37 cellular contexts compared by ENCODE assay signal in the genomic region with DNA sequence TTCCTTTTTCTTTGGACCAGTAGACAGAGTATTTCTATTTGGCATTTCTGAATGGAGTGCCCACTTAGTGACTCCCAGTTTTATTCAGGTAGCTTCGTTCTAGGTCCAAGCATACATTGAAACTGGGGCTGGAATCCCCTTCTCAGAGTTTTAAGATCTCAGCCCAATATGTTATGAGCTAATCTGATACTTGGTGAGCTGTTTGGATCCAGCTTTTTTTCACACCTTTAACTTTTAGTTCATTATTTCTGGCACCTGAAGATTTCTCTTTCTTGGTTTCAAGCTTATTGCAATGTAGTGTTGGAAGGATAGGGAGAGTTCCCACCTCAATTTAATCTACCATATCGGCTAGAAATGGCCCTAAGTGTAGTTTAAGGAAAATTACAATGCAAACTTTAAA. TPM values are rescaled to one million over a fixed set of nuclear protein-coding genes. Genes with fewer than 3 reads are reported as not detected.
"Had no signal": no experiment of that assay in that cellular context is flagged by ENCODE, and none has a peak within 500 bp of the region (broad histone marks: within the 10 kb centered on the region; RNA-seq: fewer than 3 reads in every experiment).

No MANE protein-coding gene starts in this region.

- H3K4me1 ChIP-seq: adrenal gland, ascending aorta, body of pancreas, breast epithelium had no signal

- H3K27me3 ChIP-seq: adrenal gland, ascending aorta, body of pancreas, brain microvascular endothelial cell, breast epithelium, cardiac muscle cell had no signal

- H3K27ac ChIP-seq: adrenal gland, ascending aorta, body of pancreas, brain microvascular endothelial cell, breast epithelium, cardiac muscle cell had no signal

- H3K9me3 ChIP-seq: adrenal gland had no signal

- ATAC-seq: activated naive CD4-positive, alpha-beta T cell treated with anti-CD3 and anti-CD28 coated beads, Interleukin-2, amount 50 U/mL, for 72 hours; activated naive CD8-positive, alpha-beta T cell treated with anti-CD3 and anti-CD28 coated beads, Interleukin-2, amount 50 U/mL, for 24 hours; activated T-cell treated with anti-CD3 and anti-CD28 coated beads, Interleukin-2, amount 50 U/mL, for 4 hours; activated T-cell treated with anti-CD3 and anti-CD28 coated beads, Interleukin-2, amount 50 U/mL, for 72 hours; activated T-helper 17 cell treated with anti-CD3 and anti-CD28 coated beads, Interleukin-2, amount 50 U/mL, for 72 hours; body of pancreas had no signal

- DNase-seq: activated effector memory CD4-positive, alpha-beta T cell treated with anti-CD3 and anti-CD28 coated beads, Interleukin-2, amount 50 U/mL, for 16 hours; activated effector memory CD4-positive, alpha-beta T cell treated with Interleukin-2 at 50 U/mL for 16 hours; activated gamma-delta T cell; activated gamma-delta T cell treated with Interleukin-2 at 50 U/mL for 16 hours; activated naive CD4-positive, alpha-beta T cell; activated naive CD4-positive, alpha-beta T cell treated with anti-CD3 and anti-CD28 coated beads for 36 hours; activated naive CD4-positive, alpha-beta T cell treated with anti-CD3 and anti-CD28 coated beads, Interleukin-2, amount 10 ng/mL, durations not matched to agents 7 days and 5 days; activated naive CD4-positive, alpha-beta T cell treated with anti-CD3 and anti-CD28 coated beads, Interleukin-2, amount 50 U/mL, for 16 hours; activated naive CD4-positive, alpha-beta T cell treated with Interleukin-2 at 50 U/mL for 16 hours; activated naive CD8-positive, alpha-beta T cell treated with anti-CD3 and anti-CD28 coated beads for 36 hours; activated naive CD8-positive, alpha-beta T cell treated with anti-CD3 and anti-CD28 coated beads, Interleukin-2, amount 10 ng/mL, durations not matched to agents 7 days and 5 days; activated naive CD8-positive, alpha-beta T cell treated with anti-CD3 and anti-CD28 coated beads, Interleukin-2, amount 50 U/mL, for 24 hours; activated T-cell treated with anti-CD3 and anti-CD28 coated beads, Interleukin-2, amount 50 U/mL, for 24 hours; activated T-cell treated with anti-CD3 and anti-CD28 coated beads, Interleukin-2, amount 50 U/mL, for 4 hours; activated T-cell treated with anti-CD3 and anti-CD28 coated beads, Interleukin-2, amount 50 U/mL, for 48 hours; activated T-cell treated with anti-CD3 and anti-CD28 coated beads, Interleukin-2, amount 50 U/mL, for 72 hours; adrenal gland; amniotic stem cell; amygdala; anterior cingulate cortex; aorta; body of pancreas; brain microvascular endothelial cell; caudate nucleus; central memory CD4-positive, alpha-beta T cell; cerebellar nuclear complex had no signal

- H3K4me3 ChIP-seq: adrenal gland, ascending aorta, body of pancreas, breast epithelium, cardiac muscle cell had no signal

- H3K36me3 ChIP-seq: adrenal gland, ascending aorta, brain microvascular endothelial cell, breast epithelium, cardiac muscle cell had no signal

- FAIRE-seq: astrocyte, bronchial epithelial cell had no signal

RNA-seq across cellular contexts. Expression of gene CCDC198, which starts 53.5 kb away (rescaled TPM):
- total RNA-seq: activated naive CD4-positive, alpha-beta T cell treated with anti-CD3 and anti-CD28 coated beads for 36 hours; activated naive CD4-positive, alpha-beta T cell treated with anti-CD3 and anti-CD28 coated beads, Interleukin-2, amount 50 U/mL, for 72 hours; activated naive CD8-positive, alpha-beta T cell treated with anti-CD3 and anti-CD28 coated beads for 36 hours; activated naive CD8-positive, alpha-beta T cell treated with anti-CD3 and anti-CD28 coated beads, Interleukin-2, amount 10 ng/mL, durations not matched to agents 7 days and 5 days; activated T-cell treated with anti-CD3 and anti-CD28 coated beads, Interleukin-2, amount 50 U/mL, for 4 hours; activated T-cell treated with anti-CD3 and anti-CD28 coated beads, Interleukin-2, amount 50 U/mL, for 72 hours; activated T-helper 1 cell treated with anti-CD3 and anti-CD28 coated beads, Interleukin-12 subunit alpha, Interleukin-12 subunit beta, Interleukin-2, Interleukin-4 antibody, amounts not matched to agents 30 ng/mL and 10 ng/mL and 1 ng/mL, durations not matched to agents 14 hours and 24 hours and 36 hours; activated T-helper 17 cell treated with anti-CD3 and anti-CD28 coated beads, Interleukin-2, amount 50 U/mL, for 72 hours; activated T-helper 2 cell treated with anti-CD3 and anti-CD28 coated beads, Interferon-gamma antibody, Interleukin-2, Interleukin-4, amounts not matched to agents 10 μg/mL and 5 μg/mL and 100 μg/mL, durations not matched to agents 14 hours and 24 hours and 36 hours; adrenal gland; aorta; ascending aorta; breast epithelium; bronchial epithelial cell; cardiac muscle cell; cardiac septum; chondrocyte had no signal
- polyA plus RNA-seq: adrenal gland, aorta, cardiac muscle cell had no signal
